Comparison of ENCODE assay signal across 3 cellular contexts in genomic region chr16:22782299-22782698, GRCh38.
TF ChIP-seq lines count a peak whose summit lies in the region.

No MANE protein-coding gene starts in this region.

TF ChIP-seq in SK-N-SH, 30 proteins besides CTCF, POLR2A, EP300 and RAD21:
- no peak for TF ChIP-seq GABPA (IDR thresholded peaks at IDR 0.05; ENCODE audit: low read depth)
- peak; percentile 31; the same call in 1 of the 2 replicates for TF ChIP-seq GATA2 (CRISPR knock-in tag; IDR thresholded peaks at IDR 0.05)
- TF ChIP-seq FOXJ3 (CRISPR knock-in tag; IDR thresholded peaks at IDR 0.05) = 0 out of 2 replicates have a peak, but pooled peaks have one; percentile 48

TF ChIP-seq in SK-N-SH treated with all-trans-retinoic acid at 6 μM for 48 hours, 23 proteins besides CTCF, POLR2A, EP300 and RAD21:
- TF ChIP-seq CREB5 (CRISPR knock-in tag; IDR thresholded peaks at IDR 0.05; ENCODE audit: low read depth) = no peak
- no peak for TF ChIP-seq PPARA (CRISPR knock-in tag; IDR thresholded peaks at IDR 0.05; ENCODE audit: borderline replicate concordance)
- no peak for TF ChIP-seq POU6F1 (CRISPR knock-in tag; IDR thresholded peaks at IDR 0.05; ENCODE audit: borderline replicate concordance, low read depth)
- no peak for TF ChIP-seq TOX (CRISPR knock-in tag; IDR thresholded peaks at IDR 0.05; ENCODE audit: borderline replicate concordance)
- no peak for TF ChIP-seq CSRNP3 (CRISPR knock-in tag; IDR thresholded peaks at IDR 0.05)
- no peak for TF ChIP-seq GLIS3 (CRISPR knock-in tag; IDR thresholded peaks at IDR 0.05)
- no peak for TF ChIP-seq ZNF70 (CRISPR knock-in tag; IDR thresholded peaks at IDR 0.05)
- TF ChIP-seq ZC3H10 (CRISPR knock-in tag; IDR thresholded peaks at IDR 0.05) = no peak
- TF ChIP-seq CSDC2 (CRISPR knock-in tag; IDR thresholded peaks at IDR 0.05) = no peak
- no peak for TF ChIP-seq RARB (CRISPR knock-in tag; IDR thresholded peaks at IDR 0.05)
- no peak for TF ChIP-seq TSHZ2 (CRISPR knock-in tag; IDR thresholded peaks at IDR 0.05)
- TF ChIP-seq ZNF565 (CRISPR knock-in tag; conservative IDR thresholded peaks at IDR 0.05; ENCODE audit: low read depth) = no peak
- TF ChIP-seq BACH2 (CRISPR knock-in tag; IDR thresholded peaks at IDR 0.05; ENCODE audit: borderline replicate concordance) = no peak
- no peak for TF ChIP-seq ZFP3 (CRISPR knock-in tag; IDR thresholded peaks at IDR 0.05)

TF ChIP-seq in endothelial cell of umbilical vein, 7 proteins besides CTCF, POLR2A, EP300 and RAD21:
- TF ChIP-seq GATA2 (IDR thresholded peaks at IDR 0.05; ENCODE audit: insufficient read depth, insufficient read length, low read depth, low read length) (peak; percentile 13), MAX (IDR thresholded peaks at IDR 0.05; ENCODE audit: insufficient read depth, insufficient read length) (no peak), EZH2 (IDR thresholded peaks at IDR 0.05; ENCODE audit: borderline replicate concordance, low read depth, low read length, severe bottlenecking) (no peak), MYC (IDR thresholded peaks at IDR 0.05; ENCODE audit: low read depth, low read length) (no peak), JUN (IDR thresholded peaks at IDR 0.05; ENCODE audit: borderline replicate concordance, insufficient read depth, insufficient read length, low read depth) (no peak), FOS (IDR thresholded peaks at IDR 0.05; ENCODE audit: borderline replicate concordance, insufficient read depth, low read length) (no peak), POLR2AphosphoS5 (IDR thresholded peaks at IDR 0.05; ENCODE audit: insufficient read depth, low read depth, low read length) (no peak)
